Comparison of ENCODE assay signal across 11 cellular contexts in the genomic region with DNA sequence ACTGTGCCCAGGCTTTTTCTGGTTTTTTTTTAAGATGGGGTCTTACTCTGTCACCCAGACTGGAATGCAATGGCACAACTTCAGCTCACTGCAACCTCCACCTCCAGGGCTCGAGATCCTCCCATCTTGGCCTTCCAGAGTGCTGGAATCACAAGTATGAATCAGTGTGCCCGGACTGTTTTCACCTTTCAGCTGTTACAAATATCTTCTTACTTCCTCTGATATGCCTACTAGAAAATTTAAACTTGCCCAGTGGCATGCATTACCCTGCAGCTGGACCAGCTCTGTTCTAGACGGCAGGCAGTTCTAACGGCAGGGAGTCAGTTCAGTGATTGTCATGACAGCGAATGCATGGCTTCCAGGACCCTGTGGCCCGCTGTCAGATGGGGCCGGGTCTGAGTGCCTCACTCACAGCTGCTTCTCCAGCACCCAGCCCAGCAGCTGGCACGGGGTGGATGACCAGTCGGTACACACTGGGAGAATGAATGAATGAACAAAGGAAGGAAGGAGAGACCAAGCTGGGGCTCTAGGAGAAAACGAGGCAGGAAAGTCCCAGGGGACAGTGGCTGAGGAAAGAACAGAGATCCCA. TPM values are rescaled to one million over a fixed set of nuclear protein-coding genes. Genes with fewer than 3 reads are reported as not detected.
A peak's percentile ranks its signal among the peaks of the same experiment; 100 is the strongest.
DNase-seq lines count a peak whose midpoint lies in the region; ATAC-seq, FAIRE-seq and TF ChIP-seq lines count a peak whose summit lies in the region.
"Had no signal": no experiment of that assay in that cellular context is flagged by ENCODE, and none has a peak within 500 bp of the region (broad histone marks: within the 10 kb centered on the region; RNA-seq: fewer than 3 reads in every experiment).

No MANE protein-coding gene starts in this region.

- no peak overlapping the region for H3K23ac ChIP-seq in H1 (ENCODE audit: insufficient read length)
- no peak overlapping the region for H3K23ac ChIP-seq in neuronal stem cell (ENCODE audit: low read depth, low read length, poor library complexity)

- H2BK120ac ChIP-seq in H1 (replicated peaks; ENCODE audit: low read depth, low read length) (peak overlapping the region; percentile 3), neuronal stem cell (ENCODE audit: low read depth, low read length) (no peak overlapping the region)

- H3K4me3 Mint-ChIP-seq in neural progenitor cell = no peak overlapping the region

- H4K8ac ChIP-seq in H1 (ENCODE audit: extremely low read depth, insufficient read depth, low read length) (no peak overlapping the region; the same call in 1 of the 2 replicates), neuronal stem cell (ENCODE audit: low read depth, low read length) (no peak overlapping the region)

- peaks cover 23% of the 10 kb centered on the region for H3K4me1 Mint-ChIP-seq in neural progenitor cell

- H3K9ac ChIP-seq in H1 (replicated peaks in 1 of 4; ENCODE audit: extremely low read depth in 1 of 4, low read depth in 3 of 4, low read length in 3 of 4) (no peak overlapping the region), neural progenitor cell (no peak overlapping the region), neuronal stem cell (ENCODE audit: low read depth, low read length, poor library complexity) (no peak overlapping the region)

- H3K36me3 Mint-ChIP-seq in neural progenitor cell = no peaks in the 10 kb centered on the region

- no peaks in the 10 kb centered on the region for H4K20me1 ChIP-seq in H1 (replicated peaks in 1 of 2; ENCODE audit: control insufficient read depth in 1 of 2, insufficient read depth in 2 of 2, low read length in 2 of 2)
- H4K20me1 ChIP-seq in neural progenitor cell (ENCODE audit: low read depth) = no peaks in the 10 kb centered on the region

- no peaks in the 10 kb centered on the region for H3K79me1 ChIP-seq in H1 (ENCODE audit: low read depth, low read length)
- no peaks in the 10 kb centered on the region for H3K79me1 ChIP-seq in neuronal stem cell (ENCODE audit: low read depth, low read length)

- H2AK5ac ChIP-seq in H1 (ENCODE audit: low read depth, low read length) = no peak overlapping the region; the same call in 1 of the 2 replicates
- H2AK5ac ChIP-seq in neuronal stem cell (ENCODE audit: low read depth, low read length) = no peak overlapping the region

- H3K4me3 ChIP-seq in H1 (ENCODE audit: extremely low read depth in 1 of 4, insufficient read depth in 2 of 4, low read depth in 3 of 4, low read length in 4 of 4) (no peak overlapping the region), neural progenitor cell (no peak overlapping the region), neuronal stem cell (ENCODE audit: low read length in 2 of 2) (no peak overlapping the region)
- H3K4me3 ChIP-seq: SJCRH30, suprapubic skin had no signal

- H2BK15ac ChIP-seq in H1 (ENCODE audit: low read length) = 0 out of 2 replicates have a peak overlapping the region, but pooled peaks have one; percentile 72
- H2BK15ac ChIP-seq in neuronal stem cell (ENCODE audit: low read length) = no peak overlapping the region

- no peak overlapping the region for H3K56ac ChIP-seq in H1 (replicated peaks; ENCODE audit: insufficient read length, low read depth, low read length)

- H3K9me3 Mint-ChIP-seq in neural progenitor cell = no peaks in the 10 kb centered on the region

- H3K4ac ChIP-seq in H1 (replicated peaks; ENCODE audit: insufficient read length, low read depth, low read length) = peak overlapping the region; percentile 55
- H3K4ac ChIP-seq in neuronal stem cell (ENCODE audit: low read length) = no peak overlapping the region

- POLR2A ChIA-PET in H1 (lab: Charles Lee; ENCODE audit: partially characterized antibody) = interaction anchor here (1.3 to 3.5 kb wide), 3 partner anchors 17 to 51 kb away, joined by 5 to 18 read pairs (median 5); no protein-coding TSS in a partner anchor

- ATAC-seq in GM21528 (IDR thresholded peaks at IDR 0.05; ENCODE audit: low FRiP score, unreplicated experiment) = no peak

- H3K27ac ChIP-seq in H1 (ENCODE audit: low read depth, low read length) = no peak overlapping the region
- H3K27ac ChIP-seq in neural progenitor cell = no peak overlapping the region
- no peak overlapping the region for H3K27ac ChIP-seq in neuronal stem cell (replicated peaks; ENCODE audit: low read length)
- H3K27ac ChIP-seq: SJCRH30, suprapubic skin had no signal

- 70% methylated on average over 10 of the region's 10 CpGs; no CpG with 5 or more reads in 1 of the 2 experiments for WGBS in H1 (ENCODE audit: extremely low coverage in 1 of 2, insufficient coverage in 1 of 2, insufficient read length in 1 of 2, insufficient replicate concordance in 2 of 2, low coverage in 1 of 2, low lambda C conversion rate in 2 of 2, missing lambda C conversion rate in 1 of 2), 2 experiments
- no CpG with 5 or more reads among the region's 10 CpGs for WGBS in neuronal stem cell (ENCODE audit: extremely low coverage in 2 of 2, insufficient read length in 2 of 2, insufficient replicate concordance in 1 of 2), 2 donors

- H3K4me2 ChIP-seq in H1 (ENCODE audit: insufficient read depth in 1 of 2, low read depth in 2 of 2, low read length in 2 of 2) = no peak overlapping the region; a peak in 1 of 4 replicates
- H3K4me2 ChIP-seq in neural progenitor cell = no peak overlapping the region
- H3K4me2 ChIP-seq in neuronal stem cell (ENCODE audit: insufficient read depth, low read length, poor library complexity, severe bottlenecking) = no peak overlapping the region

- H4K91ac ChIP-seq in H1 (replicated peaks; ENCODE audit: insufficient read length, low read length) = peak overlapping the region; percentile 70
- H4K91ac ChIP-seq in neuronal stem cell (ENCODE audit: low read depth, low read length, poor library complexity) = no peak overlapping the region

- in situ Hi-C loops in Caki2 (cut with HindIII; ENCODE audit: low pct_unique_long_range_greater_than_20kb, low sequenced_read_pairs) = no loop called here

- DNase-seq in Caki2 (ENCODE audit: low read depth) (peak; percentile 55), M059J (ENCODE audit: low read depth) (peak; percentile 59), H1 (ENCODE audit: low read depth in 1 of 2, low spot score in 2 of 2) (no peak), neural progenitor cell (ENCODE audit: low spot score) (no peak), neuronal stem cell (ENCODE audit: low spot score) (no peak), GM10266 (ENCODE audit: extremely low spot score) (no peak)
- DNase-seq in central memory CD4-positive, alpha-beta T cell = no peak
- DNase-seq: activated gamma-delta T cell treated with Interleukin-2 at 50 U/mL for 16 hours, SJCRH30 had no signal

- peaks cover 5% of the 10 kb centered on the region for H3F3A ChIP-seq in neural progenitor cell (ENCODE audit: low read depth)

- H3K4me1 ChIP-seq in H1 (replicated peaks in 1 of 4; ENCODE audit: control insufficient read depth in 3 of 4, insufficient read depth in 4 of 4, low read length in 3 of 4) (peaks cover 5 to 18% (median 12%) of the 10 kb centered on the region in 4 experiments), neural progenitor cell (peaks cover 10% of the 10 kb centered on the region), neuronal stem cell (ENCODE audit: control insufficient read depth in 2 of 2, insufficient read depth in 1 of 2, low read depth in 1 of 2, low read length in 2 of 2) (peaks cover 4 to 17% of the 10 kb centered on the region in 2 donors)

- TF ChIP-seq RAD21 in H1 (IDR thresholded peaks at IDR 0.05 in 1 of 2, conservative IDR thresholded peaks at IDR 0.05 in 1 of 2; ENCODE audit: low read depth in 2 of 2, low read length in 2 of 2) = no peak

- H3K9me3 ChIP-seq in H1 (ENCODE audit: insufficient read depth in 2 of 2, low read depth in 1 of 2, low read length in 1 of 2) = no peaks in the 10 kb centered on the region
- no peaks in the 10 kb centered on the region for H3K9me3 ChIP-seq in neural progenitor cell (ENCODE audit: low read depth)
- no peaks in the 10 kb centered on the region for H3K9me3 ChIP-seq in neuronal stem cell (replicated peaks in 1 of 2; ENCODE audit: control insufficient read depth in 2 of 2, insufficient read depth in 1 of 2, low read depth in 1 of 2, low read length in 2 of 2)
- H3K9me3 ChIP-seq: SJCRH30, suprapubic skin had no signal

- TF ChIP-seq CTCF in H1 (IDR thresholded peaks at IDR 0.05; ENCODE audit: control extremely low read depth in 1 of 3, insufficient read depth in 1 of 3, low read depth in 1 of 3, low read length in 3 of 3) = no peak
- TF ChIP-seq CTCF in neural progenitor cell (IDR thresholded peaks at IDR 0.05) = no peak
- TF ChIP-seq CTCF in GM10266 (IDR thresholded peaks at IDR 0.05; ENCODE audit: control insufficient read depth, insufficient read depth, low read depth, missing control alignments) = no peak

- H3K23me2 ChIP-seq in H1 (ENCODE audit: low read depth, low read length) = no peaks in the 10 kb centered on the region

- H2BK20ac ChIP-seq in H1 (ENCODE audit: low read length) = peak overlapping the region; percentile 99

- H3K27me3 Mint-ChIP-seq in neural progenitor cell (ENCODE audit: insufficient read depth, low read depth) = peaks cover 15% of the 10 kb centered on the region

- no peak for TF ChIP-seq EP300 in H1 (IDR thresholded peaks at IDR 0.05; ENCODE audit: borderline replicate concordance in 1 of 2, low read depth in 2 of 2, low read length in 2 of 2)

- CTCF ChIA-PET in H1 (lab: Charles Lee; ENCODE audit: partially characterized antibody) = interaction anchor here (1.0 to 1.6 kb wide), 2 partner anchors 25 to 210 kb away, joined by 3 to 5 read pairs; no protein-coding TSS in a partner anchor

- peak overlapping the region; percentile 87 for H3K27ac Mint-ChIP-seq in neural progenitor cell

- H3K27me3 ChIP-seq in H1 (replicated peaks in 1 of 4; ENCODE audit: control insufficient read depth in 3 of 4, extremely low read depth in 1 of 4, insufficient read depth in 3 of 4, low read length in 3 of 4) = no peaks in the 10 kb centered on the region
- H3K27me3 ChIP-seq in neural progenitor cell = no peaks in the 10 kb centered on the region
- H3K27me3 ChIP-seq in neuronal stem cell (ENCODE audit: control insufficient read depth in 3 of 3, insufficient read depth in 3 of 3, low read depth in 1 of 3, low read length in 3 of 3) = peaks cover 0 to 30% (median 0%) of the 10 kb centered on the region in 3 experiments
- H3K27me3 ChIP-seq: suprapubic skin had no signal

- peak overlapping the region; percentile 91; the same call in 1 of the 2 replicates for H2BK5ac ChIP-seq in H1 (ENCODE audit: low read depth, low read length)
- no peak overlapping the region for H2BK5ac ChIP-seq in neuronal stem cell (ENCODE audit: low read length)

- H3K18ac ChIP-seq in H1 (ENCODE audit: extremely low read depth, low read length) = peak overlapping the region; percentile 83
- no peak overlapping the region for H3K18ac ChIP-seq in neuronal stem cell (ENCODE audit: low read length)

- no peak for FAIRE-seq in H1 (lab: Jason Lieb, UNC)

- H2BK12ac ChIP-seq in H1 (ENCODE audit: low read depth, low read length) = peak overlapping the region; percentile 90; the same call in 1 of the 2 replicates
- H2BK12ac ChIP-seq in neuronal stem cell (ENCODE audit: low read length) = no peak overlapping the region

- H2AFZ ChIP-seq in H1 (ENCODE audit: low read length) = no peak overlapping the region
- H2AFZ ChIP-seq in neural progenitor cell (replicated peaks) = no peak overlapping the region
- H2AFZ ChIP-seq in neuronal stem cell (ENCODE audit: low read length) = no peak overlapping the region

- H3K36me3 ChIP-seq in H1 (ENCODE audit: control insufficient read depth in 2 of 4, insufficient read depth in 4 of 4, low read length in 3 of 4) (no peaks in the 10 kb centered on the region), neural progenitor cell (no peaks in the 10 kb centered on the region), neuronal stem cell (replicated peaks in 1 of 2; ENCODE audit: control insufficient read depth in 2 of 2, insufficient read depth in 2 of 2, low read length in 2 of 2) (no peaks in the 10 kb centered on the region)
- H3K36me3 ChIP-seq: SJCRH30, suprapubic skin had no signal

- peak overlapping the region; percentile 6 for H4K5ac ChIP-seq in H1 (ENCODE audit: insufficient read length, low read depth, low read length)

- H3K14ac ChIP-seq in H1 (ENCODE audit: insufficient read length) (no peak overlapping the region), neuronal stem cell (ENCODE audit: low read length) (no peak overlapping the region)

- no peaks in the 10 kb centered on the region for H3K79me2 ChIP-seq in H1 (ENCODE audit: control insufficient read depth in 1 of 2, insufficient read depth in 2 of 2, low read length in 2 of 2)
- no peaks in the 10 kb centered on the region for H3K79me2 ChIP-seq in neural progenitor cell (ENCODE audit: low read depth)

- TF ChIP-seq POLR2A in H1 (IDR thresholded peaks at IDR 0.05; ENCODE audit: control extremely low read depth in 1 of 2, low read depth in 2 of 2, low read length in 2 of 2) = no peak

RNA-seq across cellular contexts. Expression of gene LITAF, which starts 28.0 kb away (rescaled TPM):
- 105 and 111 TPM in 2 replicates for total RNA-seq in Caki2 (2014; rRNA removed; shearing (Covaris generic); ENCODE audit: low replicate concordance)
- 68.6 and 95.0 TPM in 2 replicates for total RNA-seq in M059J (2014; rRNA removed; shearing (Covaris generic))
- 160 and 165 TPM in 2 replicates for total RNA-seq in H1 (2021; fragmentation: NEBNext Ultra II Directional; extraction: Animal tissue kit (Norgen Biotek cat#: 25700))
- 205 and 315 TPM in 2 replicates for polyA plus RNA-seq in H1 (2011; rRNA removed)
- 150 TPM for polyA plus RNA-seq in H1 (2011; cell fraction: cytosol; rRNA removed)
- 185 TPM for polyA plus RNA-seq in H1 (2011; cell fraction: nucleus; rRNA removed)
- polyA plus RNA-seq in H1 (2012, experiment 1 of 2) = 80.9 to 155 TPM (median 121 TPM) in 4 replicates
- 82.5 TPM for polyA plus RNA-seq in H1 (2012, experiment 2 of 2)
- 77.3 TPM for polyA plus RNA-seq in H1 (2013, experiment 1 of 2)
- polyA plus RNA-seq in H1 (2013, experiment 2 of 2) = 80.0 TPM
- 140 and 174 TPM in 2 replicates for polyA minus RNA-seq in H1 (2011; rRNA and poly(A)+ RNA removed)
- 85.9 TPM for polyA minus RNA-seq in H1 (2011; cell fraction: cytosol; rRNA and poly(A)+ RNA removed)
- polyA minus RNA-seq in H1 (2011; cell fraction: nucleus; rRNA and poly(A)+ RNA removed) = 78.8 TPM
- 42.5 and 50.0 TPM in 2 replicates for total RNA-seq in neural progenitor cell (ENCODE audit: low replicate concordance)
- 85.6 TPM for polyA plus RNA-seq in neuronal stem cell (2013, experiment 1 of 2)
- 87.4 TPM for polyA plus RNA-seq in neuronal stem cell (2013, experiment 2 of 2)

RNA-seq across cellular contexts. Expression of gene SNN, which starts 53.6 kb away (rescaled TPM):
- 17.4 and 17.7 TPM in 2 replicates for total RNA-seq in Caki2 (2014; rRNA removed; shearing (Covaris generic); ENCODE audit: low replicate concordance)
- total RNA-seq in M059J (2014; rRNA removed; shearing (Covaris generic)) = 9.2 and 14.7 TPM in 2 replicates
- 60.6 and 66.9 TPM in 2 replicates for total RNA-seq in H1 (2021; fragmentation: NEBNext Ultra II Directional; extraction: Animal tissue kit (Norgen Biotek cat#: 25700))
- 37.4 and 53.4 TPM in 2 replicates for polyA plus RNA-seq in H1 (2011; rRNA removed)
- 52.8 TPM for polyA plus RNA-seq in H1 (2011; cell fraction: cytosol; rRNA removed)
- polyA plus RNA-seq in H1 (2011; cell fraction: nucleus; rRNA removed) = 43.9 TPM
- 51.0 to 60.1 TPM (median 55.9 TPM) in 4 replicates for polyA plus RNA-seq in H1 (2012, experiment 1 of 2)
- polyA plus RNA-seq in H1 (2012, experiment 2 of 2) = 48.7 TPM
- 34.2 TPM for polyA plus RNA-seq in H1 (2013, experiment 1 of 2)
- 39.2 TPM for polyA plus RNA-seq in H1 (2013, experiment 2 of 2)
- polyA minus RNA-seq in H1 (2011; rRNA and poly(A)+ RNA removed) = 33.4 and 34.6 TPM in 2 replicates
- 23.3 TPM for polyA minus RNA-seq in H1 (2011; cell fraction: cytosol; rRNA and poly(A)+ RNA removed)
- 24.7 TPM for polyA minus RNA-seq in H1 (2011; cell fraction: nucleus; rRNA and poly(A)+ RNA removed)
- total RNA-seq in neural progenitor cell (ENCODE audit: low replicate concordance) = 48.7 and 84.2 TPM in 2 replicates
- 84.2 TPM for polyA plus RNA-seq in neuronal stem cell (2013, experiment 1 of 2)
- polyA plus RNA-seq in neuronal stem cell (2013, experiment 2 of 2) = 83.6 TPM

Comparison
In these comparisons a context has a peak if more than half of its experiments do, and no peak if none do; other contexts are left out.
1. DNase-seq: peak in Caki2 (single experiment) and M059J (single experiment); none in H1 (0 of 2), neural progenitor cell (single experiment), central memory CD4-positive, alpha-beta T cell (single experiment), neuronal stem cell (single experiment) and GM10266 (single experiment).